11 cellular contexts compared by ENCODE assay signal in genomic region chr1:39213511-39214002, GRCh38. TPM values are rescaled to one million over a fixed set of nuclear protein-coding genes. Genes with fewer than 3 reads are reported as not detected.
A peak's percentile ranks its signal among the peaks of the same experiment; 100 is the strongest.
DNase-seq lines count a peak whose midpoint lies in the region; ATAC-seq and TF ChIP-seq lines count a peak whose summit lies in the region.
"Had no signal": no experiment of that assay in that cellular context is flagged by ENCODE, and none has a peak within 500 bp of the region (broad histone marks: within the 10 kb centered on the region; RNA-seq: fewer than 3 reads in every experiment).

No MANE protein-coding gene starts in this region.

- H3K4me3 Mint-ChIP-seq in activated naive CD4-positive, alpha-beta T cell treated with anti-CD3 and anti-CD28 coated beads for 36 hours, result no peak overlapping the region
- no peak overlapping the region for H3K4me3 Mint-ChIP-seq in activated naive CD4-positive, alpha-beta T cell treated with anti-CD3 and anti-CD28 coated beads, Interleukin-2, amount 10 ng/mL, durations not matched to agents 7 days and 5 days
- no peak overlapping the region for H3K4me3 Mint-ChIP-seq in memory B cell
- no peak overlapping the region for H3K4me3 Mint-ChIP-seq in stimulated activated naive CD8-positive, alpha-beta T cell treated with anti-CD3 and anti-CD28 coated beads, Interleukin-15, amount 100 ng/mL, for 72 hours

- H3K27me3 ChIP-seq in body of pancreas (no peaks in the 10 kb centered on the region), upper lobe of left lung (no peaks in the 10 kb centered on the region)

- H3K9me3 ChIP-seq in body of pancreas (no peaks in the 10 kb centered on the region), upper lobe of left lung (no peaks in the 10 kb centered on the region)

- TF ChIP-seq POLR2A in body of pancreas (IDR thresholded peaks at IDR 0.05), result no peak
- TF ChIP-seq POLR2A in upper lobe of left lung (IDR thresholded peaks at IDR 0.05), result no peak

- peaks cover 35% of the 10 kb centered on the region for H3K4me1 ChIP-seq in body of pancreas
- peaks cover 51 to 64% (median 60%) of the 10 kb centered on the region in 4 donors for H3K4me1 ChIP-seq in upper lobe of left lung

- H3K27ac ChIP-seq in body of pancreas (peak overlapping the region; percentile 34 to 77 (median 61)), upper lobe of left lung (peak overlapping the region; percentile 65 to 84 (median 76))

- H3K9me3 Mint-ChIP-seq in activated naive CD4-positive, alpha-beta T cell treated with anti-CD3 and anti-CD28 coated beads for 36 hours, result peaks cover 2% of the 10 kb centered on the region
- H3K9me3 Mint-ChIP-seq in activated naive CD4-positive, alpha-beta T cell treated with anti-CD3 and anti-CD28 coated beads, Interleukin-2, amount 10 ng/mL, durations not matched to agents 7 days and 5 days, result peaks cover 4% of the 10 kb centered on the region
- H3K9me3 Mint-ChIP-seq in memory B cell, result no peaks in the 10 kb centered on the region
- peaks cover 0 to 5% of the 10 kb centered on the region in 2 donors for H3K9me3 Mint-ChIP-seq in stimulated activated naive CD8-positive, alpha-beta T cell treated with anti-CD3 and anti-CD28 coated beads, Interleukin-15, amount 100 ng/mL, for 72 hours

- DNase-seq in activated naive CD4-positive, alpha-beta T cell treated with anti-CD3 and anti-CD28 coated beads for 36 hours, result no peak
- DNase-seq in activated naive CD4-positive, alpha-beta T cell treated with anti-CD3 and anti-CD28 coated beads, Interleukin-2, amount 10 ng/mL, durations not matched to agents 7 days and 5 days, result no peak
- DNase-seq in body of pancreas (no peak), memory B cell (ENCODE audit: low spot score in 2 of 2) (no peak), upper lobe of left lung (no peak)
- DNase-seq in stimulated activated naive CD8-positive, alpha-beta T cell treated with anti-CD3 and anti-CD28 coated beads, Interleukin-15, amount 100 ng/mL, for 72 hours, result no peak
- DNase-seq: AML-193, left cardiac atrium, NCI-H2171 had no signal

- H3K4me3 ChIP-seq in body of pancreas (no peak overlapping the region), upper lobe of left lung (no peak overlapping the region)

- H3K27me3 Mint-ChIP-seq in activated naive CD4-positive, alpha-beta T cell treated with anti-CD3 and anti-CD28 coated beads for 36 hours (ENCODE audit: low read depth), result no peaks in the 10 kb centered on the region
- no peaks in the 10 kb centered on the region for H3K27me3 Mint-ChIP-seq in activated naive CD4-positive, alpha-beta T cell treated with anti-CD3 and anti-CD28 coated beads, Interleukin-2, amount 10 ng/mL, durations not matched to agents 7 days and 5 days
- H3K27me3 Mint-ChIP-seq in memory B cell, result no peaks in the 10 kb centered on the region
- H3K27me3 Mint-ChIP-seq in stimulated activated naive CD8-positive, alpha-beta T cell treated with anti-CD3 and anti-CD28 coated beads, Interleukin-15, amount 100 ng/mL, for 72 hours, result no peaks in the 10 kb centered on the region

- intact Hi-C loops in activated naive CD4-positive, alpha-beta T cell treated with anti-CD3 and anti-CD28 coated beads for 36 hours (cut with micrococcal nuclease), result loop anchor here (2.0 kb wide), 1 partner anchor 17 kb away; no protein-coding TSS in a partner anchor
- intact Hi-C loops in body of pancreas (cut with DNase I), result no loop called here

- H3K27ac Mint-ChIP-seq in activated naive CD4-positive, alpha-beta T cell treated with anti-CD3 and anti-CD28 coated beads for 36 hours, result peak overlapping the region; percentile 56
- H3K27ac Mint-ChIP-seq in activated naive CD4-positive, alpha-beta T cell treated with anti-CD3 and anti-CD28 coated beads, Interleukin-2, amount 10 ng/mL, durations not matched to agents 7 days and 5 days, result no peak overlapping the region
- H3K27ac Mint-ChIP-seq in memory B cell, result peak overlapping the region; percentile 88
- peak overlapping the region in 1 of 2 donors; percentile 76 for H3K27ac Mint-ChIP-seq in stimulated activated naive CD8-positive, alpha-beta T cell treated with anti-CD3 and anti-CD28 coated beads, Interleukin-15, amount 100 ng/mL, for 72 hours

- peaks cover 12% of the 10 kb centered on the region for H3K36me3 Mint-ChIP-seq in activated naive CD4-positive, alpha-beta T cell treated with anti-CD3 and anti-CD28 coated beads for 36 hours (ENCODE audit: low read depth)
- peaks cover 28% of the 10 kb centered on the region for H3K36me3 Mint-ChIP-seq in activated naive CD4-positive, alpha-beta T cell treated with anti-CD3 and anti-CD28 coated beads, Interleukin-2, amount 10 ng/mL, durations not matched to agents 7 days and 5 days
- H3K36me3 Mint-ChIP-seq in memory B cell, result peaks cover 2% of the 10 kb centered on the region

- no peak for ATAC-seq in body of pancreas
- ATAC-seq in memory B cell (ENCODE audit: low read depth), result no peak
- peak in 1 of 2 donors; percentile 35 for ATAC-seq in upper lobe of left lung (ENCODE audit: low FRiP score in 2 of 2)
- ATAC-seq in GM19452 (IDR thresholded peaks at IDR 0.05; ENCODE audit: unreplicated experiment), result no peak
- ATAC-seq in HG03095 (IDR thresholded peaks at IDR 0.05; ENCODE audit: unreplicated experiment), result no peak
- ATAC-seq in stimulated activated naive CD8-positive, alpha-beta T cell treated with anti-CD3 and anti-CD28 coated beads, Interleukin-15, amount 100 ng/mL, for 72 hours, result no peak

- H3K36me3 ChIP-seq in body of pancreas (replicated peaks in 1 of 2; ENCODE audit: insufficient read depth in 1 of 2, low read depth in 2 of 2), result no peaks in the 10 kb centered on the region
- peaks cover 0 to 2% (median 0%) of the 10 kb centered on the region in 4 donors for H3K36me3 ChIP-seq in upper lobe of left lung

- H3K4me1 Mint-ChIP-seq in activated naive CD4-positive, alpha-beta T cell treated with anti-CD3 and anti-CD28 coated beads for 36 hours (ENCODE audit: low read depth), result peaks cover 50% of the 10 kb centered on the region
- H3K4me1 Mint-ChIP-seq in activated naive CD4-positive, alpha-beta T cell treated with anti-CD3 and anti-CD28 coated beads, Interleukin-2, amount 10 ng/mL, durations not matched to agents 7 days and 5 days, result peaks cover 51% of the 10 kb centered on the region
- peaks cover 34% of the 10 kb centered on the region for H3K4me1 Mint-ChIP-seq in memory B cell
- H3K4me1 Mint-ChIP-seq in stimulated activated naive CD8-positive, alpha-beta T cell treated with anti-CD3 and anti-CD28 coated beads, Interleukin-15, amount 100 ng/mL, for 72 hours, result peaks cover 41% of the 10 kb centered on the region

- TF ChIP-seq EP300 in upper lobe of left lung (IDR thresholded peaks at IDR 0.05), result no peak

- 69 to 72% methylated on average over 7 of the region's 7 CpGs for WGBS in body of pancreas, 2 donors
- WGBS in upper lobe of left lung, 2 donors, result 45 to 54% methylated on average over 7 of the region's 7 CpGs

- CTCF ChIA-PET in activated naive CD4-positive, alpha-beta T cell treated with anti-CD3 and anti-CD28 coated beads for 36 hours (lab: Charles Lee), result interaction anchor here (0.5 to 4.9 kb wide), 6 partner anchors 8 to 56 kb away, joined by 3 to 55 read pairs (median 6); partner anchors contain the start of gene MACF1
- CTCF ChIA-PET in activated naive CD4-positive, alpha-beta T cell treated with anti-CD3 and anti-CD28 coated beads, Interleukin-2, amount 10 ng/mL, durations not matched to agents 7 days and 5 days (lab: Charles Lee), result interaction anchor here (1.2 to 11.1 kb wide), 4 partner anchors 9 to 45 kb away, joined by 3 to 140 read pairs (median 13); partner anchors contain the start of gene MACF1

- TF ChIP-seq CTCF in body of pancreas (IDR thresholded peaks at IDR 0.05) (no peak), upper lobe of left lung (IDR thresholded peaks at IDR 0.05) (no peak)

RNA-seq across cellular contexts. Expression of gene MACF1, which starts 9.1 kb away (rescaled TPM):
- 100 to 1,000 TPM; 174 to 179 TPM for total RNA-seq in activated naive CD4-positive, alpha-beta T cell treated with anti-CD3 and anti-CD28 coated beads for 36 hours
- 100 to 1,000 TPM; 144 to 190 TPM for total RNA-seq in body of pancreas
- total RNA-seq in upper lobe of left lung, result 1,000 to 10,000 TPM in 1 of 6 donors, 100 to 1,000 TPM in 5; 359 to 1,160 (median 531) TPM
